8 cellular contexts compared by ENCODE assay signal in genomic region chr17:77958716-77959215, GRCh38. TPM values are rescaled to one million over a fixed set of nuclear protein-coding genes. Genes with fewer than 3 reads are reported as not detected.
DNase-seq lines count a peak whose midpoint lies in the region; ATAC-seq and TF ChIP-seq lines count a peak whose summit lies in the region.

No MANE protein-coding gene starts in this region.

- TF ChIP-seq CTCF in testis (IDR thresholded peaks at IDR 0.05): no peak

- peak overlapping the region; percentile 94 for H3K27ac ChIP-seq in right cardiac atrium (ENCODE audit: low read length)
- peak overlapping the region in 1 of 2 donors; percentile 85 for H3K27ac ChIP-seq in testis

- intact Hi-C loops in right cardiac atrium (cut with DNase I) (loop anchor here in 1 of 4 donors (5.0 kb wide), 1 partner anchor 66 kb away; no protein-coding TSS in a partner anchor), testis (cut with DNase I; ENCODE audit: low total_unique reads) (no loop called here)

- no peaks in the 10 kb centered on the region for H3K9me3 ChIP-seq in right cardiac atrium (ENCODE audit: control insufficient read depth, low read length)
- no peaks in the 10 kb centered on the region for H3K9me3 ChIP-seq in testis

- peaks cover 9% of the 10 kb centered on the region for H3K4me1 ChIP-seq in right cardiac atrium (ENCODE audit: control insufficient read depth, insufficient read depth, low read length)
- H3K4me1 ChIP-seq in testis: peaks cover 5% of the 10 kb centered on the region

- DNase-seq in GM03348 (ENCODE audit: low spot score) (peak; percentile 61), H7 (no peak), RPMI8226 (peak; percentile 21), right cardiac atrium (no peak), testis (no peak), A172 (ENCODE audit: low spot score) (no peak), 8988T (no peak), HEK293T (ENCODE audit: extremely low spot score) (no peak)

- ATAC-seq in right cardiac atrium: no peak

- H3K36me3 ChIP-seq in H7 (replicated peaks; ENCODE audit: control insufficient read depth, insufficient read depth, low read length) (no peaks in the 10 kb centered on the region), testis (ENCODE audit: low read depth, missing control alignments) (no peaks in the 10 kb centered on the region)

- H3K4me3 ChIP-seq in H7 (ENCODE audit: insufficient read depth, low read depth, low read length): peak overlapping the region; percentile 18; the same call in 1 of the 2 replicates
- peak overlapping the region; percentile 99 for H3K4me3 ChIP-seq in right cardiac atrium (ENCODE audit: low read length)
- H3K4me3 ChIP-seq in testis: peak overlapping the region; percentile 61 to 62

- CTCF ChIA-PET in HEK293T (lab: Yijun Ruan, JAX): interaction anchor here (1.0 to 1.4 kb wide), 3 partner anchors 12 to 55 kb away, joined by 3 read pairs; no protein-coding TSS in a partner anchor

- POLR2A ChIA-PET in HEK293T (lab: Yijun Ruan, JAX): interaction anchor here (0.6 to 2.6 kb wide), 53 partner anchors 9 to 538 kb away, joined by 3 to 23 read pairs (median 5); no protein-coding TSS in a partner anchor

- H3K27me3 ChIP-seq in H7 (ENCODE audit: control insufficient read depth, insufficient read depth, low read length): peaks cover 29% of the 10 kb centered on the region
- H3K27me3 ChIP-seq in right cardiac atrium (ENCODE audit: control insufficient read depth, insufficient read depth): no peaks in the 10 kb centered on the region
- no peaks in the 10 kb centered on the region for H3K27me3 ChIP-seq in testis

- no peak for TF ChIP-seq POLR2A in testis (IDR thresholded peaks at IDR 0.05)

- under 1% methylated on average over 85 of the region's 96 CpGs for WGBS in right cardiac atrium
- WGBS in testis, 2 donors: 0% methylated on average over 89 of the region's 96 CpGs; no CpG with 5 or more reads in 1 of the 2 donors

TF ChIP-seq in HEK293T, 16 proteins besides CTCF, POLR2A, EP300 and RAD21:
- TF ChIP-seq LEF1 (IDR thresholded peaks at IDR 0.05; ENCODE audit: borderline replicate concordance) (no peak), PKNOX1 (IDR thresholded peaks at IDR 0.05) (no peak)

RNA-seq across cellular contexts. Expression of gene TNRC6C, which starts 0.3 kb away (rescaled TPM):
- 8.9 and 9.3 TPM in 2 replicates for total RNA-seq in H7 (2014; rRNA removed; shearing (Covaris generic))
- total RNA-seq in right cardiac atrium: 10 to 100 TPM; 23.1 to 32.8 (median 25.6) TPM
- polyA plus RNA-seq in right cardiac atrium: 8.6 TPM
- total RNA-seq in testis: 10 to 100 TPM; 27.4 to 35.6 TPM
- 26.2 TPM for polyA plus RNA-seq in testis (ENCODE audit: insufficient read depth, low read depth, low replicate concordance)
- 2.5 and 3.2 TPM in 2 replicates for total RNA-seq in A172 (2014; rRNA removed; shearing (Covaris generic))

Comparison
In these comparisons a context has a peak if more than half of its experiments do, and no peak if none do; other contexts are left out.
1. DNase-seq: peak in GM03348 (single experiment) and RPMI8226 (single experiment); none in H7 (single experiment), right cardiac atrium (0 of 3), testis (single experiment), A172 (single experiment), 8988T (single experiment) and HEK293T (single experiment).
2. H3K4me3 ChIP-seq: peak in every context shown above with its lines; median percentile 99 in right cardiac atrium; 62 in testis; 18 in H7.